ENCODE assay signal across 11 cellular contexts in genomic region chr19:7789447-7789846, GRCh38. TPM values are rescaled to one million over a fixed set of nuclear protein-coding genes. Genes with fewer than 3 reads are reported as not detected.
DNase-seq lines count a peak whose midpoint lies in the region; ATAC-seq and TF ChIP-seq lines count a peak whose summit lies in the region.
"Had no signal": no experiment of that assay in that cellular context is flagged by ENCODE, and none has a peak within 500 bp of the region (broad histone marks: within the 10 kb centered on the region; RNA-seq: fewer than 3 reads in every experiment).

No MANE protein-coding gene starts in this region.

- peaks cover 22% of the 10 kb centered on the region for H3K27me3 Mint-ChIP-seq in activated B cell treated with CpG ODN at 0.5 μM for 24 hours
- H3K27me3 Mint-ChIP-seq in glutamatergic neuron (ENCODE audit: unreplicated experiment): peaks cover 11% of the 10 kb centered on the region

- CTCF ChIA-PET in activated B cell treated with CpG ODN at 0.5 μM for 24 hours (lab: Charles Lee): no interaction called here

- no peak for TF ChIP-seq CTCF in activated B cell treated with CpG ODN at 0.5 μM for 24 hours (IDR thresholded peaks at IDR 0.05)
- no peak for TF ChIP-seq CTCF in glutamatergic neuron (IDR thresholded peaks at IDR 0.05; ENCODE audit: partially characterized antibody, unreplicated experiment)

- ATAC-seq in activated B cell treated with CpG ODN at 0.5 μM for 24 hours (ENCODE audit: low read depth) (peak; percentile 80), HG03378 (IDR thresholded peaks at IDR 0.05; ENCODE audit: unreplicated experiment) (no peak)

- H3K36me3 Mint-ChIP-seq in activated B cell treated with CpG ODN at 0.5 μM for 24 hours (ENCODE audit: low read depth) (no peaks in the 10 kb centered on the region), glutamatergic neuron (ENCODE audit: unreplicated experiment) (peaks cover 8% of the 10 kb centered on the region)

- POLR2A ChIA-PET in activated B cell treated with CpG ODN at 0.5 μM for 24 hours (lab: Charles Lee): interaction anchor here (1.4 kb wide), 1 partner anchor 109 kb away, joined by 9 read pairs; the partner anchor contains the start of gene TRAPPC5

- H3K9me3 Mint-ChIP-seq in activated B cell treated with CpG ODN at 0.5 μM for 24 hours (peaks cover 5% of the 10 kb centered on the region), glutamatergic neuron (ENCODE audit: unreplicated experiment) (peaks cover 6% of the 10 kb centered on the region)
- H3K9me3 Mint-ChIP-seq: central memory CD8-positive, alpha-beta T cell had no signal

- H3K27ac Mint-ChIP-seq in activated B cell treated with CpG ODN at 0.5 μM for 24 hours (no peak overlapping the region), glutamatergic neuron (ENCODE audit: unreplicated experiment) (no peak overlapping the region)

- intact Hi-C loops in activated B cell treated with CpG ODN at 0.5 μM for 24 hours (cut with micrococcal nuclease): loop anchor here (5.0 kb wide), 1 partner anchor 37 kb away; no protein-coding TSS in a partner anchor
- intact Hi-C loops in posterior cingulate gyrus (cut with DNase I): no loop called here

- H3K4me3 Mint-ChIP-seq in activated B cell treated with CpG ODN at 0.5 μM for 24 hours (peak overlapping the region; percentile 64), glutamatergic neuron (ENCODE audit: unreplicated experiment) (peak overlapping the region; percentile 57)
- H3K4me3 Mint-ChIP-seq: central memory CD8-positive, alpha-beta T cell had no signal

- DNase-seq in DMS153 (lab: John Stamatoyannopoulos, UW) (peak; percentile 9), DMS153 treated with DMSO at 0.1 percent for 48 hours (lab: John Stamatoyannopoulos, UW; ENCODE audit: unreplicated experiment) (no peak), activated B cell treated with CpG ODN at 0.5 μM for 24 hours (peak; percentile 32), glutamatergic neuron (no peak), NCI-H446 (lab: John Stamatoyannopoulos, UW) (no peak), posterior cingulate gyrus (no peak)
- peak; percentile 51 for DNase-seq in stimulated activated CD4-positive, alpha-beta T cell treated with anti-CD3 and anti-CD28 coated beads, Interleukin-4, amount 100 ng/mL, for 1 hour
- DNase-seq: 8988T, NCI-H510A had no signal

- peaks cover 18% of the 10 kb centered on the region for H3K4me1 Mint-ChIP-seq in activated B cell treated with CpG ODN at 0.5 μM for 24 hours
- H3K4me1 Mint-ChIP-seq in glutamatergic neuron (ENCODE audit: low read depth, unreplicated experiment): no peaks in the 10 kb centered on the region

RNA-seq across cellular contexts. Expression of gene CLEC4M, which starts 26.4 kb away (rescaled TPM):
- total RNA-seq in activated B cell treated with CpG ODN at 0.5 μM for 24 hours (1.3 and 2.0 TPM in 2 replicates), glutamatergic neuron (ENCODE audit: unreplicated experiment) (not detected)

RNA-seq across cellular contexts. Expression of gene EVI5L, which starts 40.6 kb away (rescaled TPM):
- 9.2 and 12.8 TPM in 2 replicates for total RNA-seq in activated B cell treated with CpG ODN at 0.5 μM for 24 hours
- total RNA-seq in glutamatergic neuron (ENCODE audit: unreplicated experiment): 36.4 TPM

RNA-seq across cellular contexts. Expression of gene CD209, which starts 42.1 kb away (rescaled TPM):
- 0.11 and 0.24 TPM in 2 replicates for total RNA-seq in activated B cell treated with CpG ODN at 0.5 μM for 24 hours
- not detected for total RNA-seq in glutamatergic neuron (ENCODE audit: unreplicated experiment)

RNA-seq across cellular contexts. Expression of gene CLEC4G, which starts 57.5 kb away (rescaled TPM):
- total RNA-seq in activated B cell treated with CpG ODN at 0.5 μM for 24 hours: 0.55 and 0.78 TPM in 2 replicates
- 14.8 TPM for total RNA-seq in glutamatergic neuron (ENCODE audit: unreplicated experiment)

Comparison
In these comparisons a context has a peak if more than half of its experiments do, and no peak if none do; other contexts are left out.
1. DNase-seq: peak in DMS153 (single experiment), activated B cell treated with CpG ODN at 0.5 μM for 24 hours (single experiment) and stimulated activated CD4-positive, alpha-beta T cell treated with anti-CD3 and anti-CD28 coated beads, Interleukin-4, amount 100 ng/mL, for 1 hour (single experiment); none in DMS153 treated with DMSO at 0.1 percent for 48 hours (single experiment), glutamatergic neuron (single experiment), NCI-H446 (0 of 2) and posterior cingulate gyrus (0 of 10).